ENCODE assay signal across 29 cellular contexts in the genomic region with DNA sequence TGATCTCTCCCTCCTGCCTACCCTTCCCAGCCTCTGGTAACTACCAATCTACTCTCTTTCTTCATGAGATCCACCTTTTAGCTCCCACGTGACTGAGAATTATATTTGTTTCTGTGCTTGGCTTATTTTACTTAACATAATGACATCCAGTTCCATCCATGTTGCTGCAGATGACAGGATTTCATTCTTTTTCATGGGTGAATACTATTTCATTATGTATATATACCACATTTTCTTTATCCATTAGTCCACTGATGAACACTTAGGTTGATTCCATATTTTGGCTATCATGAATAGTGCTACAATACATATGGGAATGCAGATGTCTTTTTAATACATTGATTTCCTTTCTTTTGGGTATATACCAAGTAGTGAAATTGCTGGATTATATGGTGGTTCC. TPM values are rescaled to one million over a fixed set of nuclear protein-coding genes. Genes with fewer than 3 reads are reported as not detected.
"Had no signal": no experiment of that assay in that cellular context is flagged by ENCODE, and none has a peak within 500 bp of the region (broad histone marks: within the 10 kb centered on the region; RNA-seq: fewer than 3 reads in every experiment).

No MANE protein-coding gene starts in this region.

- DNase-seq: activated B cell treated with CpG ODN at 0.5 μM for 24 hours; activated CD4-positive, alpha-beta T cell treated with anti-CD3 and anti-CD28 coated beads for 48 hours; activated CD4-positive, alpha-beta T cell treated with anti-CD3 and anti-CD28 coated beads, Interleukin-2, amount 50 U/mL, for 1 hour; activated CD4-positive, alpha-beta T cell treated with anti-CD3 and anti-CD28 coated beads, Interleukin-2, amount 50 U/mL, for 48 hours; activated CD8-positive, alpha-beta memory T cell treated with anti-CD3 and anti-CD28 coated beads for 24 hours; activated CD8-positive, alpha-beta T cell treated with anti-CD3 and anti-CD28 coated beads for 36 hours; activated effector memory CD4-positive, alpha-beta T cell treated with anti-CD3 and anti-CD28 coated beads, Interleukin-2, amount 50 U/mL, for 16 hours; activated naive CD4-positive, alpha-beta T cell treated with anti-CD3 and anti-CD28 coated beads for 36 hours; activated naive CD8-positive, alpha-beta T cell treated with anti-CD3 and anti-CD28 coated beads for 36 hours; activated naive CD8-positive, alpha-beta T cell treated with anti-CD3 and anti-CD28 coated beads, Interleukin-2, amount 50 U/mL, for 24 hours; activated T-cell treated with anti-CD3 and anti-CD28 coated beads, Interleukin-2, amount 50 U/mL, for 4 hours; adrenal gland; amygdala; aorta; body of pancreas; caudate nucleus; colonic mucosa; effector CD8-positive, alpha-beta T cell; esophagus squamous epithelium; heart right ventricle; T-helper 9 cell; WERI-Rb-1 had no signal

- H3K27me3 ChIP-seq: adrenal gland, body of pancreas, colonic mucosa, esophagus squamous epithelium, gastroesophageal sphincter had no signal

- H3K9me3 ChIP-seq: adrenal gland, body of pancreas, colonic mucosa, esophagus squamous epithelium had no signal

- H3K36me3 Mint-ChIP-seq: activated naive CD4-positive, alpha-beta T cell treated with anti-CD3 and anti-CD28 coated beads, Interleukin-2, amount 50 U/mL, for 24 hours; activated naive CD8-positive, alpha-beta T cell treated with anti-CD3 and anti-CD28 coated beads for 36 hours had no signal

- H3K4me1 Mint-ChIP-seq: activated B cell treated with CpG ODN at 0.5 μM for 24 hours; activated naive CD4-positive, alpha-beta T cell treated with anti-CD3 and anti-CD28 coated beads, Interleukin-2, amount 50 U/mL, for 24 hours; activated naive CD8-positive, alpha-beta T cell treated with anti-CD3 and anti-CD28 coated beads for 36 hours; activated naive CD8-positive, alpha-beta T cell treated with anti-CD3 and anti-CD28 coated beads, Interleukin-2, amount 50 U/mL, for 24 hours; activated T-helper 17 cell treated with anti-CD3 and anti-CD28 coated beads, Interleukin-2, amount 50 U/mL, for 72 hours had no signal

- H3K9me3 Mint-ChIP-seq: T-helper 1 cell treated with Interleukin-12 subunit alpha and Interleukin-12 subunit beta and Interleukin-4 antibody, amounts not matched to agents 30 μg/mL and 1 μg/mL, for 36 hours had no signal

- H3K4me3 ChIP-seq: adrenal gland, body of pancreas, colonic mucosa, esophagus squamous epithelium, gastroesophageal sphincter, heart right ventricle had no signal

- H3K36me3 ChIP-seq: adrenal gland, colonic mucosa, esophagus squamous epithelium, gastroesophageal sphincter, heart right ventricle, WERI-Rb-1 had no signal

- H3K27ac ChIP-seq: adrenal gland, body of pancreas, colonic mucosa, epithelial cell of prostate, esophagus squamous epithelium, gastroesophageal sphincter, heart right ventricle, WERI-Rb-1 had no signal

- H3K4me3 Mint-ChIP-seq: activated B cell treated with CpG ODN at 0.5 μM for 24 hours; activated CD8-positive, alpha-beta T cell treated with anti-CD3 and anti-CD28 coated beads for 36 hours; activated naive CD4-positive, alpha-beta T cell treated with anti-CD3 and anti-CD28 coated beads for 36 hours; activated naive CD4-positive, alpha-beta T cell treated with anti-CD3 and anti-CD28 coated beads, Interleukin-2, amount 50 U/mL, for 24 hours; activated naive CD8-positive, alpha-beta T cell treated with anti-CD3 and anti-CD28 coated beads for 36 hours; activated naive CD8-positive, alpha-beta T cell treated with anti-CD3 and anti-CD28 coated beads, Interleukin-2, amount 50 U/mL, for 24 hours; activated T-cell treated with anti-CD3 and anti-CD28 coated beads, Interleukin-2, amount 50 U/mL, for 4 hours; activated T-helper 17 cell treated with anti-CD3 and anti-CD28 coated beads, Interleukin-2, amount 50 U/mL, for 72 hours; T-helper 1 cell treated with Interleukin-12 subunit alpha and Interleukin-12 subunit beta and Interleukin-4 antibody, amounts not matched to agents 30 μg/mL and 1 μg/mL, for 36 hours had no signal

- H3K4me1 ChIP-seq: adrenal gland, body of pancreas, colonic mucosa, esophagus squamous epithelium, gastroesophageal sphincter, heart right ventricle had no signal

- H3K27ac Mint-ChIP-seq: activated B cell treated with CpG ODN at 0.5 μM for 24 hours; activated CD8-positive, alpha-beta T cell treated with anti-CD3 and anti-CD28 coated beads for 36 hours; activated naive CD4-positive, alpha-beta T cell treated with anti-CD3 and anti-CD28 coated beads for 36 hours; activated naive CD4-positive, alpha-beta T cell treated with anti-CD3 and anti-CD28 coated beads, Interleukin-2, amount 50 U/mL, for 24 hours; activated naive CD8-positive, alpha-beta T cell treated with anti-CD3 and anti-CD28 coated beads for 36 hours; activated naive CD8-positive, alpha-beta T cell treated with anti-CD3 and anti-CD28 coated beads, Interleukin-2, amount 50 U/mL, for 24 hours; activated T-helper 17 cell treated with anti-CD3 and anti-CD28 coated beads, Interleukin-2, amount 50 U/mL, for 72 hours; T-helper 1 cell treated with Interleukin-12 subunit alpha and Interleukin-12 subunit beta and Interleukin-4 antibody, amounts not matched to agents 30 μg/mL and 1 μg/mL, for 36 hours had no signal

RNA-seq across cellular contexts. Expression of gene ZNF366, which starts 35.5 kb away (rescaled TPM):
- total RNA-seq: activated B cell treated with CpG ODN at 0.5 μM for 24 hours; activated CD8-positive, alpha-beta T cell treated with anti-CD3 and anti-CD28 coated beads for 36 hours; activated naive CD4-positive, alpha-beta T cell treated with anti-CD3 and anti-CD28 coated beads for 36 hours; activated naive CD8-positive, alpha-beta T cell treated with anti-CD3 and anti-CD28 coated beads for 36 hours; activated T-cell treated with anti-CD3 and anti-CD28 coated beads, Interleukin-2, amount 50 U/mL, for 4 hours; activated T-helper 17 cell treated with anti-CD3 and anti-CD28 coated beads, Interleukin-2, amount 50 U/mL, for 72 hours; fibroblast of lung; T-helper 2 cell treated with Interferon-gamma antibody and Interleukin-4, amounts not matched to agents 100 ng/mL and 5 ng/mL, for 36 hours had no signal
- polyA plus RNA-seq: aorta, fibroblast of lung had no signal
